ENCODE assay signal across 15 cellular contexts in the genomic region with DNA sequence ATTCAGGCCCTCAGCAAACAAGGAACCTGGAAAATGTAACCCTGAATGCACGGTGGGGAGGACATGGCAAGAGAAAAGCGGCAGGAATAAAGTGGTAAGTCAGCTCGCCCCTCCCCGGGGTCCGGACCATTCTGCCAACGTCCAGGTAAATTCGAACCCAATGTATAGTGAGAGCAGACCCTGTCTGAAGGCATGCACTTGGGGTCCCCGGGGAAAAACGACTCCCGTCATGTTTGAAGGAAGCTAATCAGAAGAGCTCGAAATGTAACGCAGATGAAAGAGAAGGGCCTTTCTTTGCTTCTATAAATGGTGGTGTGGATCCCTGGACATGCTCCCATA. TPM values are rescaled to one million over a fixed set of nuclear protein-coding genes. Genes with fewer than 3 reads are reported as not detected.
DNase-seq lines count a peak whose midpoint lies in the region; ATAC-seq, FAIRE-seq and TF ChIP-seq lines count a peak whose summit lies in the region.
"Had no signal": no experiment of that assay in that cellular context is flagged by ENCODE, and none has a peak within 500 bp of the region (broad histone marks: within the 10 kb centered on the region; RNA-seq: fewer than 3 reads in every experiment).

No MANE protein-coding gene starts in this region.

- peak overlapping the region; percentile 64 for H2AFZ ChIP-seq in HepG2 (ENCODE audit: low read length)

- H3K4me1 ChIP-seq in right atrium auricular region (peaks cover 0 to 92% of the 10 kb centered on the region in 2 donors), HepG2 (ENCODE audit: insufficient read depth, low read length) (peaks cover 76% of the 10 kb centered on the region)

- H3K4me2 ChIP-seq in HepG2 (ENCODE audit: low read depth, low read length), result peak overlapping the region; percentile 93

- no peak for TF ChIP-seq POLR2A in HepG2 (IDR thresholded peaks at IDR 0.05; ENCODE audit: insufficient read depth in 1 of 2, low read depth in 2 of 2, low read length in 2 of 2)

- FAIRE-seq in HepG2 (lab: Jason Lieb, UNC), result no peak
- no peak for FAIRE-seq in urothelium cell line (lab: Jason Lieb, UNC)
- FAIRE-seq: GM12892 had no signal

- 3% methylated on average over 12 of the region's 12 CpGs for WGBS in HepG2 (ENCODE audit: low lambda C conversion rate)

- no peaks in the 10 kb centered on the region for H4K20me1 ChIP-seq in HepG2 (ENCODE audit: insufficient read depth, low read length)

- no peak for TF ChIP-seq EP300 in HepG2 (IDR thresholded peaks at IDR 0.05; ENCODE audit: low read depth in 2 of 2, low read length in 2 of 2)
- TF ChIP-seq EP300 in HepG2 (CRISPR knock-in tag; IDR thresholded peaks at IDR 0.05; ENCODE audit: borderline replicate concordance), result no peak

- H3K79me2 ChIP-seq in HepG2 (ENCODE audit: insufficient read depth, low read length), result peaks cover 13% of the 10 kb centered on the region

- intact Hi-C loops in cardiac septum (cut with DNase I), result no loop called here
- intact Hi-C loops in HepG2 (cut with micrococcal nuclease; ENCODE audit: unreplicated experiment), result loop anchor here (5.0 kb wide), 2 partner anchors 36 to 131 kb away; no protein-coding TSS in a partner anchor
- intact Hi-C loops in sciatic nerve (cut with DNase I), result no loop called here

- peak overlapping the region; percentile 32 to 43 for H3K4me3 ChIP-seq in right atrium auricular region
- H3K4me3 ChIP-seq in HepG2 (replicated peaks in 1 of 3; ENCODE audit: insufficient read depth in 1 of 3, low read depth in 2 of 3, low read length in 3 of 3), result peak overlapping the region; percentile 52 to 86 (median 65)

- ATAC-seq in HepG2 (peak; percentile 25), sciatic nerve (no peak), HG02870 (IDR thresholded peaks at IDR 0.05; ENCODE audit: unreplicated experiment) (no peak), HG03354 (IDR thresholded peaks at IDR 0.05; ENCODE audit: poor library complexity, severe bottlenecking, unreplicated experiment) (no peak)
- ATAC-seq: stimulated activated naive B cell treated with anti-CD40 and anti-IgM and Interleukin-4, amounts not matched to agents 10 μg/mL and 1 μg/mL and 100 μg/mL, for 72 hours had no signal

- POLR2A ChIA-PET in HepG2 (lab: Yijun Ruan, JAX), result interaction anchor here (0.9 to 3.2 kb wide), 14 partner anchors 17 to 554 kb away, joined by 3 to 22 read pairs (median 4); a partner anchor contains a TSS

- H3K27ac ChIP-seq in right atrium auricular region (peak overlapping the region; percentile 94 to 95), HepG2 (ENCODE audit: extremely low read length, insufficient read depth, low read length) (peak overlapping the region; percentile 97)

- DNase-seq in right atrium auricular region (ENCODE audit: low spot score) (no peak), cardiac septum (ENCODE audit: low spot score) (no peak), HepG2 (ENCODE audit: low spot score) (no peak), sciatic nerve (ENCODE audit: low spot score) (peak; percentile 57), urothelium cell line (ENCODE audit: low spot score) (no peak), NOMO-1 treated with DMSO at 0.1 percent for 48 hours (lab: John Stamatoyannopoulos, UW; ENCODE audit: unreplicated experiment) (no peak)
- DNase-seq: activated CD4-positive, alpha-beta T cell treated with anti-CD3 and anti-CD28 coated beads for 48 hours; activated T-cell treated with anti-CD3 and anti-CD28 coated beads for 4 hours; Karpas-422; NCI-H1436 treated with DMSO at 0.1 percent for 48 hours; SIG-M5; stimulated activated naive B cell treated with anti-CD40 and anti-IgM and Interleukin-4, amounts not matched to agents 10 μg/mL and 1 μg/mL and 100 μg/mL, for 72 hours had no signal

- CTCF ChIA-PET in HepG2 (lab: Yijun Ruan, JAX; ENCODE audit: low intra/inter-chr PET ratio, low total read pairs), result no interaction called here

- TF ChIP-seq CTCF in right atrium auricular region (IDR thresholded peaks at IDR 0.05) (no peak), HepG2 (CRISPR knock-in tag; IDR thresholded peaks at IDR 0.05) (no peak)

- BruUV-seq in HepG2 (replicated peaks; lab: Mats Ljungman, UMichigan), result no TSS peak

- H3K27me3 ChIP-seq in right atrium auricular region (no peaks in the 10 kb centered on the region), HepG2 (ENCODE audit: control insufficient read depth in 1 of 2, insufficient read depth in 2 of 2, low read length in 2 of 2) (no peaks in the 10 kb centered on the region)

- H3K9me3 ChIP-seq in right atrium auricular region (no peaks in the 10 kb centered on the region), HepG2 (ENCODE audit: low read length) (no peaks in the 10 kb centered on the region)

- in situ Hi-C loops in HepG2 (cut with HindIII; ENCODE audit: extremely low pct_ligation_motif_present, low pct_unique_long_range_greater_than_20kb), result no loop called here

- no peaks in the 10 kb centered on the region for H3K36me3 ChIP-seq in right atrium auricular region
- H3K36me3 ChIP-seq in HepG2 (replicated peaks in 1 of 2; ENCODE audit: control insufficient read depth in 1 of 2, insufficient read depth in 2 of 2, low read length in 2 of 2), result no peaks in the 10 kb centered on the region; a peak in 1 of 5 replicates

- peak overlapping the region; percentile 80 for H3K9ac ChIP-seq in HepG2 (ENCODE audit: insufficient read depth, low read depth, low read length)

- TF ChIP-seq RAD21 in HepG2 (CRISPR knock-in tag; IDR thresholded peaks at IDR 0.05), result no peak

RNA-seq across cellular contexts. Expression of a gene that starts 0.2 kb away (rescaled TPM):
- total RNA-seq in right atrium auricular region (100 to 1,000 TPM in 1 of 2 donors, 10 to 100 TPM in 1; 76.8 to 104 TPM), cardiac septum (64.5 TPM), HepG2 (2016; rRNA removed; fragmentation: Illumina TruSeq; extraction: Trizol) (6.0 and 8.6 TPM in 2 replicates), sciatic nerve (112 TPM)
- total RNA-seq in HepG2 (2016; cell fraction: cytosol; rRNA removed; fragmentation: Illumina TruSeq; extraction: Trizol; ENCODE audit: low read depth), result 3.7 and 5.2 TPM in 2 replicates
- total RNA-seq in HepG2 (2016; cell fraction: insoluble cytoplasmic fraction; rRNA removed; fragmentation: Illumina TruSeq; extraction: Trizol), result 4.7 and 10.3 TPM in 2 replicates
- total RNA-seq in HepG2 (2016; cell fraction: membrane; rRNA removed; fragmentation: Illumina TruSeq; extraction: Trizol), result 4.2 and 5.9 TPM in 2 replicates
- 14.3 and 17.9 TPM in 2 replicates for total RNA-seq in HepG2 (2016; cell fraction: nucleus; rRNA removed; fragmentation: Illumina TruSeq; extraction: Trizol)
- 6.2 and 6.4 TPM in 2 replicates for polyA plus RNA-seq in HepG2 (2011; rRNA removed)
- polyA plus RNA-seq in HepG2 (2011; cell fraction: cytosol; rRNA removed), result 3.4 and 4.6 TPM in 2 replicates
- polyA plus RNA-seq in HepG2 (2011; cell fraction: nucleus; rRNA removed), result 18.8 and 19.2 TPM in 2 replicates
- polyA plus RNA-seq in HepG2 (2012), result 4.3 and 4.9 TPM in 2 replicates
- 0.51 TPM in 2 replicates for polyA plus RNA-seq in HepG2 (2016; cell fraction: cytosol; fragmentation: Illumina TruSeq; extraction: Trizol; ENCODE audit: low read depth)
- polyA plus RNA-seq in HepG2 (2016; cell fraction: insoluble cytoplasmic fraction; fragmentation: Illumina TruSeq; extraction: Trizol; ENCODE audit: low read depth), result 3.6 and 4.3 TPM in 2 replicates
- polyA plus RNA-seq in HepG2 (2016; cell fraction: membrane; fragmentation: Illumina TruSeq; extraction: Trizol; ENCODE audit: low read depth), result 1.0 and 1.2 TPM in 2 replicates
- 18.5 and 20.2 TPM in 2 replicates for polyA plus RNA-seq in HepG2 (2016; cell fraction: nucleus; fragmentation: Illumina TruSeq; extraction: Trizol; ENCODE audit: insufficient read depth, low read depth)
- 24.1 and 29.2 TPM in 2 replicates for polyA minus RNA-seq in HepG2 (2011; rRNA and poly(A)+ RNA removed; ENCODE audit: low replicate concordance)
- 5.0 and 5.1 TPM in 2 replicates for polyA minus RNA-seq in HepG2 (2011; cell fraction: cytosol; rRNA and poly(A)+ RNA removed)
- 23.6 and 44.9 TPM in 2 replicates for polyA minus RNA-seq in HepG2 (2011; cell fraction: nucleus; rRNA and poly(A)+ RNA removed)

RNA-seq across cellular contexts. Expression of a gene that starts 19.2 kb away (rescaled TPM):
- 10 to 100 TPM; 10.2 to 12.1 TPM for total RNA-seq in right atrium auricular region
- total RNA-seq in cardiac septum, result 25.5 TPM
- 114 and 144 TPM in 2 replicates for total RNA-seq in HepG2 (2016; rRNA removed; fragmentation: Illumina TruSeq; extraction: Trizol)
- total RNA-seq in HepG2 (2016; cell fraction: cytosol; rRNA removed; fragmentation: Illumina TruSeq; extraction: Trizol; ENCODE audit: low read depth), result 14.1 and 15.1 TPM in 2 replicates
- total RNA-seq in HepG2 (2016; cell fraction: insoluble cytoplasmic fraction; rRNA removed; fragmentation: Illumina TruSeq; extraction: Trizol), result 113 and 144 TPM in 2 replicates
- total RNA-seq in HepG2 (2016; cell fraction: membrane; rRNA removed; fragmentation: Illumina TruSeq; extraction: Trizol), result 42.9 and 44.0 TPM in 2 replicates
- 46.7 and 49.9 TPM in 2 replicates for total RNA-seq in HepG2 (2016; cell fraction: nucleus; rRNA removed; fragmentation: Illumina TruSeq; extraction: Trizol)
- 20.5 and 23.3 TPM in 2 replicates for polyA plus RNA-seq in HepG2 (2011; rRNA removed)
- polyA plus RNA-seq in HepG2 (2011; cell fraction: cytosol; rRNA removed), result 18.8 and 19.2 TPM in 2 replicates
- polyA plus RNA-seq in HepG2 (2011; cell fraction: nucleus; rRNA removed), result 9.4 and 9.6 TPM in 2 replicates
- polyA plus RNA-seq in HepG2 (2012), result 24.4 and 35.2 TPM in 2 replicates
- polyA plus RNA-seq in HepG2 (2016; cell fraction: cytosol; fragmentation: Illumina TruSeq; extraction: Trizol; ENCODE audit: low read depth), result 11.6 and 12.8 TPM in 2 replicates
- 144 TPM in 2 replicates for polyA plus RNA-seq in HepG2 (2016; cell fraction: insoluble cytoplasmic fraction; fragmentation: Illumina TruSeq; extraction: Trizol; ENCODE audit: low read depth)
- 28.5 and 28.6 TPM in 2 replicates for polyA plus RNA-seq in HepG2 (2016; cell fraction: membrane; fragmentation: Illumina TruSeq; extraction: Trizol; ENCODE audit: low read depth)
- polyA plus RNA-seq in HepG2 (2016; cell fraction: nucleus; fragmentation: Illumina TruSeq; extraction: Trizol; ENCODE audit: insufficient read depth, low read depth), result 65.0 and 67.4 TPM in 2 replicates
- 11.1 and 15.9 TPM in 2 replicates for polyA minus RNA-seq in HepG2 (2011; rRNA and poly(A)+ RNA removed; ENCODE audit: low replicate concordance)
- 11.2 and 14.4 TPM in 2 replicates for polyA minus RNA-seq in HepG2 (2011; cell fraction: cytosol; rRNA and poly(A)+ RNA removed)
- polyA minus RNA-seq in HepG2 (2011; cell fraction: nucleus; rRNA and poly(A)+ RNA removed), result 6.8 and 7.1 TPM in 2 replicates
- total RNA-seq in sciatic nerve, result 15.9 TPM

RNA-seq across cellular contexts. Expression of a gene that starts 23.3 kb away (rescaled TPM):
- total RNA-seq in right atrium auricular region (1 to 10 TPM; 3.9 to 8.5 TPM), cardiac septum (9.7 TPM), HepG2 (2016; rRNA removed; fragmentation: Illumina TruSeq; extraction: Trizol) (40.5 and 46.7 TPM in 2 replicates), sciatic nerve (12.6 TPM)
- total RNA-seq in HepG2 (2016; cell fraction: cytosol; rRNA removed; fragmentation: Illumina TruSeq; extraction: Trizol; ENCODE audit: low read depth), result 26.9 and 30.3 TPM in 2 replicates
- total RNA-seq in HepG2 (2016; cell fraction: insoluble cytoplasmic fraction; rRNA removed; fragmentation: Illumina TruSeq; extraction: Trizol), result 42.1 and 42.5 TPM in 2 replicates
- total RNA-seq in HepG2 (2016; cell fraction: membrane; rRNA removed; fragmentation: Illumina TruSeq; extraction: Trizol), result 25.3 and 29.0 TPM in 2 replicates
- 31.4 and 33.2 TPM in 2 replicates for total RNA-seq in HepG2 (2016; cell fraction: nucleus; rRNA removed; fragmentation: Illumina TruSeq; extraction: Trizol)
- polyA plus RNA-seq in HepG2 (2011; rRNA removed), result 19.2 and 21.0 TPM in 2 replicates
- polyA plus RNA-seq in HepG2 (2011; cell fraction: cytosol; rRNA removed), result 16.6 and 17.1 TPM in 2 replicates
- polyA plus RNA-seq in HepG2 (2011; cell fraction: nucleus; rRNA removed), result 34.1 and 41.7 TPM in 2 replicates
- polyA plus RNA-seq in HepG2 (2012), result 18.9 and 22.6 TPM in 2 replicates
- polyA plus RNA-seq in HepG2 (2016; cell fraction: cytosol; fragmentation: Illumina TruSeq; extraction: Trizol; ENCODE audit: low read depth), result 13.7 and 19.0 TPM in 2 replicates
- polyA plus RNA-seq in HepG2 (2016; cell fraction: insoluble cytoplasmic fraction; fragmentation: Illumina TruSeq; extraction: Trizol; ENCODE audit: low read depth), result 40.3 and 40.9 TPM in 2 replicates
- 18.2 and 23.2 TPM in 2 replicates for polyA plus RNA-seq in HepG2 (2016; cell fraction: membrane; fragmentation: Illumina TruSeq; extraction: Trizol; ENCODE audit: low read depth)
- 65.5 and 73.7 TPM in 2 replicates for polyA plus RNA-seq in HepG2 (2016; cell fraction: nucleus; fragmentation: Illumina TruSeq; extraction: Trizol; ENCODE audit: insufficient read depth, low read depth)
- polyA minus RNA-seq in HepG2 (2011; rRNA and poly(A)+ RNA removed; ENCODE audit: low replicate concordance), result 7.5 and 22.5 TPM in 2 replicates
- 6.2 and 6.4 TPM in 2 replicates for polyA minus RNA-seq in HepG2 (2011; cell fraction: cytosol; rRNA and poly(A)+ RNA removed)
- polyA minus RNA-seq in HepG2 (2011; cell fraction: nucleus; rRNA and poly(A)+ RNA removed), result 6.6 and 10.9 TPM in 2 replicates
